Comparison of ENCODE assay signal across 20 cellular contexts in genomic region chr6:38080889-38081288, GRCh38.
DNase-seq lines count a peak whose midpoint lies in the region; ATAC-seq and TF ChIP-seq lines count a peak whose summit lies in the region.
"Had no signal": no experiment of that assay in that cellular context is flagged by ENCODE, and none has a peak within 500 bp of the region (broad histone marks: within the 10 kb centered on the region; RNA-seq: fewer than 3 reads in every experiment).

No MANE protein-coding gene starts in this region.

- WGBS in tibial nerve, 2 donors: 48 to 73% methylated on average over 2 of the region's 2 CpGs

- H3K36me3 ChIP-seq in neutrophil: peaks cover 33% of the 10 kb centered on the region
- H3K36me3 ChIP-seq in tibial nerve: peaks cover 0 to 3% (median 0%) of the 10 kb centered on the region in 3 donors
- H3K36me3 ChIP-seq: neural progenitor cell had no signal

- TF ChIP-seq CTCF in neutrophil (IDR thresholded peaks at IDR 0.05) (no peak), tibial nerve (IDR thresholded peaks at IDR 0.05) (no peak)

- DNase-seq in ELR (ENCODE audit: low read depth) (peak; percentile 27), NOMO-1 (lab: John Stamatoyannopoulos, UW; ENCODE audit: unreplicated experiment in 2 of 2) (peak; percentile 44 to 84), dedifferentiated amniotic fluid mesenchymal stem cell (ENCODE audit: extremely low spot score) (peak; percentile 31), AG20443 (ENCODE audit: low spot score) (no peak), tibial nerve (ENCODE audit: low spot score in 2 of 2) (no peak), COR-L47 (lab: John Stamatoyannopoulos, UW) (no peak)
- DNase-seq: body of pancreas; DMS53; effector memory CD8-positive, alpha-beta T cell; NCI-H1436 treated with DMSO at 0.1 percent for 48 hours; NCI-H345; stimulated activated CD4-positive, alpha-beta T cell treated with anti-CD3 and anti-CD28 coated beads, Interleukin-4, amount 100 ng/mL, for 24 hours; SW 1271 had no signal

- H3K9me3 ChIP-seq in neutrophil: no peaks in the 10 kb centered on the region
- H3K9me3 ChIP-seq in tibial nerve: no peaks in the 10 kb centered on the region
- H3K9me3 ChIP-seq: BLaER1, body of pancreas had no signal

- TF ChIP-seq POLR2A in tibial nerve (IDR thresholded peaks at IDR 0.05): no peak

- no peak for ATAC-seq in HG02840 (IDR thresholded peaks at IDR 0.05; ENCODE audit: low FRiP score, unreplicated experiment)
- ATAC-seq: body of pancreas; effector memory CD8-positive, alpha-beta T cell; GM23338; Panc1; sciatic nerve had no signal

- H3K27me3 ChIP-seq in neutrophil: no peaks in the 10 kb centered on the region
- H3K27me3 ChIP-seq in tibial nerve: no peaks in the 10 kb centered on the region
- H3K27me3 ChIP-seq: BLaER1, body of pancreas, neural progenitor cell had no signal

- TF ChIP-seq EP300 in tibial nerve (IDR thresholded peaks at IDR 0.05): no peak

- H3K27ac ChIP-seq in neutrophil: peak overlapping the region; percentile 41
- H3K27ac ChIP-seq in tibial nerve: peak overlapping the region in 1 of 4 donors; percentile 12
- H3K27ac ChIP-seq: BLaER1, body of pancreas, neural progenitor cell had no signal

- H3K4me1 ChIP-seq in neutrophil (ENCODE audit: control insufficient read depth in 1 of 2, insufficient read depth in 1 of 2, low read depth in 1 of 2, low read length in 1 of 2): peaks cover 5 to 12% of the 10 kb centered on the region in 2 experiments
- peaks cover 0 to 30% (median 0%) of the 10 kb centered on the region in 4 donors for H3K4me1 ChIP-seq in tibial nerve
- H3K4me1 ChIP-seq: BLaER1, neural progenitor cell had no signal

- H3K4me3 ChIP-seq in neutrophil (ENCODE audit: low read depth in 1 of 2, low read length in 1 of 2) (no peak overlapping the region), tibial nerve (no peak overlapping the region)
- H3K4me3 ChIP-seq: BLaER1, body of pancreas, GM23338, neural progenitor cell had no signal

Comparison
In these comparisons a context has a peak if more than half of its experiments do, and no peak if none do; other contexts are left out.
1. DNase-seq: peak in ELR (single experiment), NOMO-1 (2 of 2) and dedifferentiated amniotic fluid mesenchymal stem cell (single experiment); none in AG20443 (single experiment), tibial nerve (0 of 2) and COR-L47 (single experiment).